Comparison of ENCODE assay signal across 8 cellular contexts in genomic region chr5:119322312-119322947, GRCh38. TPM values are rescaled to one million over a fixed set of nuclear protein-coding genes. Genes with fewer than 3 reads are reported as not detected.
DNase-seq lines count a peak whose midpoint lies in the region; ATAC-seq, FAIRE-seq and TF ChIP-seq lines count a peak whose summit lies in the region.

No MANE protein-coding gene starts in this region.

- no peaks in the 10 kb centered on the region for H3K27me3 Mint-ChIP-seq in CD4-positive, alpha-beta memory T cell
- no peaks in the 10 kb centered on the region for H3K27me3 Mint-ChIP-seq in nephron progenitor cell (ENCODE audit: low read depth, poor library complexity)

- no peak overlapping the region for H2AFZ ChIP-seq in GM12878 (ENCODE audit: control insufficient read depth, low read depth, low read length)

- WGBS in GM12878 (ENCODE audit: insufficient coverage, insufficient replicate concordance, low lambda C conversion rate, missing lambda C conversion rate) = 35% methylated on average over 7 of the region's 7 CpGs

- SMC1A ChIA-PET in GM12878 (lab: Charles Lee; ENCODE audit: uncharacterized antibody, unreplicated experiment) = interaction anchor here (0.7 to 4.2 kb wide), 18 partner anchors 10 to 291 kb away, joined by 3 to 41 read pairs (median 6); partner anchors contain the start of gene TNFAIP8

- no peak for TF ChIP-seq POLR2A in GM12878 (IDR thresholded peaks at IDR 0.05; ENCODE audit: low read depth, low read length)

- peaks cover 87% of the 10 kb centered on the region for H3K79me2 ChIP-seq in GM12878 (ENCODE audit: control insufficient read depth, insufficient read depth, low read length)

- H3K9me3 Mint-ChIP-seq in CD4-positive, alpha-beta memory T cell = peaks cover 0 to 1% (median 0%) of the 10 kb centered on the region in 8 donors
- no peaks in the 10 kb centered on the region for H3K9me3 Mint-ChIP-seq in nephron progenitor cell

- H3K9ac ChIP-seq in GM12878 (ENCODE audit: control insufficient read depth, insufficient read depth, low read length) = no peak overlapping the region

- no peak for FAIRE-seq in GM12878 (lab: Jason Lieb, UNC)

- H3K27ac ChIP-seq in CD4-positive, alpha-beta memory T cell (ENCODE audit: low read depth, low read length) = peak overlapping the region; percentile 59
- H3K27ac ChIP-seq in GM12878 (ENCODE audit: control insufficient read depth, insufficient read depth) (peak overlapping the region; percentile 87), caudate nucleus (ENCODE audit: low read depth, low read length) (no peak overlapping the region)

- H4K20me1 ChIP-seq in GM12878 (ENCODE audit: control insufficient read depth, insufficient read depth) = no peaks in the 10 kb centered on the region

- TF ChIP-seq RAD21 in Ishikawa (IDR thresholded peaks at IDR 0.05; ENCODE audit: low read depth) (no peak), GM12878 (IDR thresholded peaks at IDR 0.05; ENCODE audit: insufficient read depth, low read depth, low read length) (no peak)

- no peak for DNase-seq in CD4-positive, alpha-beta memory T cell
- DNase-seq in GM12878 (ENCODE audit: low read depth, low spot score) (no peak), nephron progenitor cell (no peak), GM10248 (ENCODE audit: extremely low spot score) (no peak), head of caudate nucleus (no peak), caudate nucleus (lab: John Stamatoyannopoulos, UW) (no peak)

- TF ChIP-seq EP300 in Ishikawa (IDR thresholded peaks at IDR 0.05; ENCODE audit: borderline replicate concordance) (no peak), GM12878 (IDR thresholded peaks at IDR 0.05; ENCODE audit: borderline replicate concordance in 1 of 2, control insufficient read depth in 1 of 2, low read depth in 2 of 2, low read length in 2 of 2) (no peak)

- BruUV-seq in GM12878 (replicated peaks; lab: Mats Ljungman, UMichigan) = no TSS peak

- peaks cover 79 to 96% (median 86%) of the 10 kb centered on the region in 4 donors for H3K4me1 Mint-ChIP-seq in CD4-positive, alpha-beta memory T cell
- H3K4me1 Mint-ChIP-seq in nephron progenitor cell = peaks cover 66% of the 10 kb centered on the region

- H3K4me1 ChIP-seq in CD4-positive, alpha-beta memory T cell (ENCODE audit: insufficient read depth, low read length) = peaks cover 95% of the 10 kb centered on the region
- peaks cover 56% of the 10 kb centered on the region for H3K4me1 ChIP-seq in GM12878 (ENCODE audit: control insufficient read depth, insufficient read depth, low read length)

- TF ChIP-seq CTCF in GM12878 (IDR thresholded peaks at IDR 0.05 in 2 of 3, conservative IDR thresholded peaks at IDR 0.05 in 1 of 3; ENCODE audit: control insufficient read depth in 2 of 3, extremely low read depth in 1 of 3, insufficient read depth in 1 of 3, low read depth in 3 of 3, low read length in 3 of 3) (no peak), nephron progenitor cell (IDR thresholded peaks at IDR 0.05) (no peak), GM10248 (IDR thresholded peaks at IDR 0.05; ENCODE audit: control extremely low read depth, extremely low read depth, low read depth, missing control alignments) (no peak)

- peak overlapping the region; percentile 39 for H3K4me2 ChIP-seq in GM12878 (ENCODE audit: control insufficient read depth, insufficient read depth)

- H3K27me3 ChIP-seq in CD4-positive, alpha-beta memory T cell (ENCODE audit: insufficient read depth, low read length) = no peaks in the 10 kb centered on the region
- no peaks in the 10 kb centered on the region for H3K27me3 ChIP-seq in GM12878 (replicated peaks in 1 of 2; ENCODE audit: control insufficient read depth in 2 of 2, insufficient read depth in 2 of 2, low read length in 1 of 2)

- H3K9me3 ChIP-seq in CD4-positive, alpha-beta memory T cell (ENCODE audit: control insufficient read depth in 1 of 2, low read length in 2 of 2) = no peaks in the 10 kb centered on the region
- no peaks in the 10 kb centered on the region for H3K9me3 ChIP-seq in GM12878 (replicated peaks; ENCODE audit: control insufficient read depth, insufficient read depth, low read length)

- POLR2A ChIA-PET in CD4-positive, alpha-beta memory T cell (lab: Charles Lee; ENCODE audit: partially characterized antibody) = interaction anchor here (0.6 to 3.7 kb wide), 16 partner anchors 8 to 251 kb away, joined by 3 to 56 read pairs (median 4); partner anchors contain the start of gene DMXL1
- POLR2A ChIA-PET in GM12878 (lab: Charles Lee) = interaction anchor here (0.6 to 2.5 kb wide), 9 partner anchors 11 to 90 kb away, joined by 3 to 27 read pairs (median 4); no protein-coding TSS in a partner anchor
- POLR2A ChIA-PET in GM10248 (lab: Yijun Ruan, JAX) = no interaction called here

- H3K36me3 Mint-ChIP-seq in CD4-positive, alpha-beta memory T cell = peaks cover 12 to 25% of the 10 kb centered on the region in 2 donors
- no peaks in the 10 kb centered on the region for H3K36me3 Mint-ChIP-seq in nephron progenitor cell (ENCODE audit: low read depth)

- ATAC-seq in GM12878 (no peak), HG03108 (IDR thresholded peaks at IDR 0.05; ENCODE audit: unreplicated experiment) (no peak)

- in situ Hi-C loops in GM12878 (cut with MboI) = loop anchor here (5.0 kb wide), 1 partner anchor 75 kb away; no protein-coding TSS in a partner anchor

- intact Hi-C loops in CD4-positive, alpha-beta memory T cell (cut with micrococcal nuclease) = no loop called here
- intact Hi-C loops in GM12878 (cut with micrococcal nuclease; ENCODE audit: unreplicated experiment) = no loop called here
- intact Hi-C loops in head of caudate nucleus (cut with DNase I) = no loop called here

- H3K4me3 Mint-ChIP-seq in CD4-positive, alpha-beta memory T cell = peak overlapping the region; percentile 46 to 90 (median 76)
- H3K4me3 Mint-ChIP-seq in nephron progenitor cell = no peak overlapping the region

- H3K27ac Mint-ChIP-seq in CD4-positive, alpha-beta memory T cell = peak overlapping the region; percentile 83 to 99 (median 91)
- peak overlapping the region; percentile 55 for H3K27ac Mint-ChIP-seq in nephron progenitor cell

- RAD21 ChIA-PET in GM12878 (lab: Charles Lee; ENCODE audit: unreplicated experiment) = interaction anchor here (0.7 to 4.0 kb wide), 15 partner anchors 10 to 248 kb away, joined by 3 to 46 read pairs (median 5); no protein-coding TSS in a partner anchor

- no peaks in the 10 kb centered on the region for H3K36me3 ChIP-seq in CD4-positive, alpha-beta memory T cell (ENCODE audit: insufficient read depth, low read length)
- H3K36me3 ChIP-seq in GM12878 (ENCODE audit: control insufficient read depth in 2 of 2, insufficient read depth in 2 of 2, low read length in 1 of 2) = 0 out of 4 replicates have a peak, but pooled peaks cover 0 to 2% of the 10 kb centered on the region in 2 experiments

- CTCF ChIA-PET in CD4-positive, alpha-beta memory T cell (lab: Charles Lee; ENCODE audit: partially characterized antibody) = interaction anchor here (0.6 to 3.8 kb wide), 9 partner anchors 10 to 90 kb away, joined by 3 to 17 read pairs (median 6); no protein-coding TSS in a partner anchor
- CTCF ChIA-PET in GM12878 (lab: Yijun Ruan, JAX) = interaction anchor here (1.2 to 2.2 kb wide), 11 partner anchors 9 to 334 kb away, joined by 3 to 12 read pairs (median 4); partner anchors contain the start of gene DTWD2
- CTCF ChIA-PET in GM10248 (lab: Yijun Ruan, JAX) = interaction anchor here (1.0 to 2.3 kb wide), 8 partner anchors 11 to 334 kb away, joined by 3 to 15 read pairs (median 5); partner anchors contain the start of gene DTWD2

- H3K4me3 ChIP-seq in CD4-positive, alpha-beta memory T cell (ENCODE audit: low read length in 2 of 2) = no peak overlapping the region
- H3K4me3 ChIP-seq in GM12878 = 0 out of 2 replicates have a peak overlapping the region, but pooled peaks have one; percentile 26

TF ChIP-seq in Ishikawa, 13 proteins besides CTCF, POLR2A, EP300 and RAD21:
- no peak for TF ChIP-seq ZBTB7A (IDR thresholded peaks at IDR 0.05; ENCODE audit: low read depth)
- no peak for TF ChIP-seq FOXM1 (IDR thresholded peaks at IDR 0.05; ENCODE audit: borderline replicate concordance, low read depth)
- peak; percentile 68 for TF ChIP-seq TEAD4 (IDR thresholded peaks at IDR 0.05)

TF ChIP-seq in GM12878, 131 proteins besides CTCF, POLR2A, EP300 and RAD21 (continues in another document):
- TF ChIP-seq JUNB (IDR thresholded peaks at IDR 0.05) = no peak

RNA-seq across cellular contexts. Expression of gene TNFAIP8, which starts 33.4 kb away (rescaled TPM):
- total RNA-seq in CD4-positive, alpha-beta memory T cell = 100 to 1,000 TPM; 167 to 176 TPM
- 100 to 1,000 TPM; 277 to 423 TPM for polyA plus RNA-seq in CD4-positive, alpha-beta memory T cell
- total RNA-seq in GM12878 (2013; cell fraction: nucleolus; rRNA removed) = 75.1 and 80.9 TPM in 2 replicates
- total RNA-seq in GM12878 (2014; rRNA removed) (140 and 157 TPM in 2 replicates), GM12878 (2014; rRNA removed; fragmentation: Illumina TruSeq; extraction: Trizol) (178 and 183 TPM in 2 replicates), GM12878 (2021) (116 and 124 TPM in 2 replicates)
- 51.5 TPM for polyA plus RNA-seq in GM12878 (2011; ENCODE audit: low read depth)
- polyA plus RNA-seq in GM12878 (2011; rRNA removed) (169 and 264 TPM in 2 replicates), GM12878 (2014; fragmentation: Illumina TruSeq; extraction: Trizol) (180 and 219 TPM in 2 replicates), GM12878 (2014; fragmentation: Nextera tagmentation; extraction: Ambion mirVana) (100 to 1,000 TPM; 217 to 324 TPM), GM12878 (2014; rRNA removed) (108 and 144 TPM in 2 replicates), GM12878 (2016; fragmentation: Nextera tagmentation; extraction: Ambion mirVana) (100 to 1,000 TPM; 177 to 181 TPM)
- 66.2 and 70.2 TPM in 2 replicates for polyA plus RNA-seq in GM12878 (2011; cell fraction: cytosol; rRNA removed)
- polyA plus RNA-seq in GM12878 (2011; cell fraction: nucleus; rRNA removed) = 51.6 and 57.2 TPM in 2 replicates
- 82.6 and 119 TPM in 2 replicates for polyA plus RNA-seq in GM12878 (2012)
- 69.6 and 132 TPM in 2 replicates for polyA minus RNA-seq in GM12878 (2011; rRNA and poly(A)+ RNA removed)
- polyA minus RNA-seq in GM12878 (2011; cell fraction: cytosol; rRNA and poly(A)+ RNA removed) = 56.4 and 60.0 TPM in 2 replicates
- polyA minus RNA-seq in GM12878 (2011; cell fraction: nucleus; rRNA and poly(A)+ RNA removed) = 30.6 and 45.0 TPM in 2 replicates
